In genomic region chr5:146188358-146188757, GRCh38 we compare ENCODE assay signal across 2 cellular contexts.
TF ChIP-seq lines count a peak whose summit lies in the region.

No MANE protein-coding gene starts in this region.

TF ChIP-seq in A549, 52 proteins besides CTCF, POLR2A, EP300 and RAD21:
- no peak for TF ChIP-seq CEBPB (IDR thresholded peaks at IDR 0.05)
- no peak for TF ChIP-seq HOXB13 (CRISPR knock-in tag; IDR thresholded peaks at IDR 0.05; ENCODE audit: low read depth)
- TF ChIP-seq FOSL2 (IDR thresholded peaks at IDR 0.05) = 0 out of 2 replicates have a peak, but pooled peaks have one; percentile 10
- TF ChIP-seq FOSL2 (CRISPR knock-in tag; IDR thresholded peaks at IDR 0.05) = 0 out of 2 replicates have a peak, but pooled peaks have one; percentile 19
- TF ChIP-seq EHF (CRISPR knock-in tag; IDR thresholded peaks at IDR 0.05) = no peak
- no peak for TF ChIP-seq CHD2 (IDR thresholded peaks at IDR 0.05; ENCODE audit: low read length, partially characterized antibody)
- TF ChIP-seq FOXS1 (CRISPR knock-in tag; IDR thresholded peaks at IDR 0.05) = no peak

TF ChIP-seq in HCT116, 20 proteins besides CTCF, POLR2A, EP300 and RAD21:
- TF ChIP-seq SRF (IDR thresholded peaks at IDR 0.05; ENCODE audit: low read depth) (no peak), ZFX (IDR thresholded peaks at IDR 0.05) (no peak), JUND (IDR thresholded peaks at IDR 0.05) (no peak), TCF7L2 (IDR thresholded peaks at IDR 0.05; ENCODE audit: borderline replicate concordance, extremely low read depth, insufficient read depth, insufficient read length) (no peak), CEBPB (IDR thresholded peaks at IDR 0.05; ENCODE audit: low read depth) (no peak), EZH2phosphoT487 (IDR thresholded peaks at IDR 0.05; ENCODE audit: borderline replicate concordance) (no peak), EGR1 (IDR thresholded peaks at IDR 0.05; ENCODE audit: low read depth) (no peak), ZNF274 (IDR thresholded peaks at IDR 0.05; ENCODE audit: low read depth, low read length) (no peak), EZH2 (IDR thresholded peaks at IDR 0.05) (no peak), SP1 (IDR thresholded peaks at IDR 0.05; ENCODE audit: low read depth) (no peak), REST (IDR thresholded peaks at IDR 0.05; ENCODE audit: low read depth) (no peak), CBX3 (IDR thresholded peaks at IDR 0.05; ENCODE audit: low read depth) (no peak), MAX (IDR thresholded peaks at IDR 0.05) (no peak), SIN3A (IDR thresholded peaks at IDR 0.05; ENCODE audit: low read depth) (no peak), ATF3 (IDR thresholded peaks at IDR 0.05) (no peak), YY1 (IDR thresholded peaks at IDR 0.05; ENCODE audit: extremely low read depth, insufficient replicate concordance, low read depth, low read length) (no peak), ELF1 (IDR thresholded peaks at IDR 0.05; ENCODE audit: borderline replicate concordance, low read depth) (no peak), POLR2AphosphoS5 (IDR thresholded peaks at IDR 0.05; ENCODE audit: low read depth, low read length) (no peak), ZBTB33 (IDR thresholded peaks at IDR 0.05; ENCODE audit: extremely low read depth, insufficient replicate concordance, low read length) (no peak)
